In the genomic region with DNA sequence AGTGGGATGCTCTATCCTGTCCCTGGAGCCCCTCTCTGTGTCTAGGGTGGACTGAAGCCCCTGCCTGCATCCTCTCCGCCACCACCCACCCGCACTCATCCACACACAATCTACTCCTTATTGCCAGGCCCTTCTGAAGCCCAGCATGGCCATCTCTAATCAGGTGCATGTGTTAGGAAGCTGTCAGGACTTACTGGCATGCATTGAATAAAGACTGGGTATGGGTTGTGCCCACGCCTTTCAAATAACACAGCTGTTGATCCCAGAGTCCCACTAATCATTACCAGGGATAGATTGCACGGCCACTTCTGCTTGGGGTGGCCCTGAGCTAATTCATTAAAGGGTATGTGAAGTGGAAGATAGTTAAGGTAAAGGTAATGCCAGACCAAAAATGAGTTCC, we compare ENCODE assay signal across 25 cellular contexts.
"Had no signal": no experiment of that assay in that cellular context is flagged by ENCODE, and none has a peak within 500 bp of the region (broad histone marks: within the 10 kb centered on the region; RNA-seq: fewer than 3 reads in every experiment).

No MANE protein-coding gene starts in this region.

- H3K27me3 ChIP-seq: body of pancreas had no signal

- H3K4me3 ChIP-seq: body of pancreas had no signal

- H3K27ac ChIP-seq: body of pancreas had no signal

- H3K36me3 Mint-ChIP-seq: T-cell had no signal

- H3K27ac Mint-ChIP-seq: activated CD4-positive, alpha-beta T cell treated with anti-CD3 and anti-CD28 coated beads, Interleukin-2, amount 10 ng/mL, durations not matched to agents 24 days and 14 days; T-cell had no signal

- H3K9me3 Mint-ChIP-seq: activated B cell treated with CpG ODN at 0.5 μM for 24 hours; activated T-cell treated with anti-CD3 and anti-CD28 coated beads, Interleukin-2, amount 50 U/mL, for 4 hours; central memory CD8-positive, alpha-beta T cell; T-cell had no signal

- ATAC-seq: activated T-cell treated with anti-CD3 and anti-CD28 coated beads, Interleukin-2, amount 50 U/mL, for 4 hours; body of pancreas; PC-3; T-cell had no signal

- H3K9me3 ChIP-seq: body of pancreas had no signal

- H3K27me3 Mint-ChIP-seq: activated CD4-positive, alpha-beta T cell treated with anti-CD3 and anti-CD28 coated beads, Interleukin-2, amount 10 ng/mL, durations not matched to agents 24 days and 14 days had no signal

- DNase-seq: activated B cell treated with CpG ODN at 0.5 μM for 24 hours; activated CD4-positive, alpha-beta T cell treated with anti-CD3 and anti-CD28 coated beads for 1 hour; activated CD4-positive, alpha-beta T cell treated with anti-CD3 and anti-CD28 coated beads, Interleukin-2, amount 10 ng/mL, durations not matched to agents 24 days and 14 days; activated CD4-positive, alpha-beta T cell treated with anti-CD3 and anti-CD28 coated beads, Interleukin-2, amount 50 U/mL, for 48 hours; activated effector memory CD4-positive, alpha-beta T cell treated with anti-CD3 and anti-CD28 coated beads, Interleukin-2, amount 50 U/mL, for 16 hours; activated naive CD4-positive, alpha-beta T cell treated with Interleukin-2 at 50 U/mL for 16 hours; activated T-cell treated with anti-CD3 and anti-CD28 coated beads, Interleukin-2, amount 50 U/mL, for 4 hours; aorta; body of pancreas; KG1; MV-4-11; NCI-H1105; NCI-H1436; NCI-H1694 treated with DMSO at 0.1 percent for 48 hours; NCI-H2029 treated with DMSO at 0.1 percent for 48 hours; NCI-H2227 treated with DMSO at 0.1 percent for 48 hours; NCI-H446 treated with DMSO at 0.1 percent for 48 hours; NCI-H524 treated with DMSO at 0.1 percent for 48 hours; NCI-H82; PC-3; SHP77 treated with DMSO at 0.1 percent for 48 hours; T-cell; T-helper 2 cell; T1000 had no signal

- H3K4me1 Mint-ChIP-seq: central memory CD8-positive, alpha-beta T cell had no signal

- H3K4me3 Mint-ChIP-seq: activated CD4-positive, alpha-beta T cell treated with anti-CD3 and anti-CD28 coated beads, Interleukin-2, amount 10 ng/mL, durations not matched to agents 24 days and 14 days; activated T-cell treated with anti-CD3 and anti-CD28 coated beads, Interleukin-2, amount 50 U/mL, for 4 hours; central memory CD8-positive, alpha-beta T cell; T-cell had no signal
